In genomic region chr16:69474447-69474846, GRCh38 we compare ENCODE assay signal across 20 cellular contexts. TPM values are rescaled to one million over a fixed set of nuclear protein-coding genes. Genes with fewer than 3 reads are reported as not detected.
A peak's percentile ranks its signal among the peaks of the same experiment; 100 is the strongest.
DNase-seq lines count a peak whose midpoint lies in the region; ATAC-seq, FAIRE-seq and TF ChIP-seq lines count a peak whose summit lies in the region.
"Had no signal": no experiment of that assay in that cellular context is flagged by ENCODE, and none has a peak within 500 bp of the region (broad histone marks: within the 10 kb centered on the region; RNA-seq: fewer than 3 reads in every experiment).

No MANE protein-coding gene starts in this region.

- no peak overlapping the region for H2AK9ac ChIP-seq in IMR-90 (replicated peaks; ENCODE audit: low read depth, low read length, poor library complexity)

- H3K4me2 ChIP-seq in A549 = no peak overlapping the region
- peak overlapping the region; percentile 52; the same call in 1 of the 2 replicates for H3K4me2 ChIP-seq in IMR-90 (ENCODE audit: low read depth, low read length)
- no peak overlapping the region for H3K4me2 ChIP-seq in K562 (ENCODE audit: insufficient read depth, low read length)
- no peak overlapping the region for H3K4me2 ChIP-seq in Karpas-422 (ENCODE audit: low read depth, low read length, poor library complexity, severe bottlenecking)

- H3K14ac ChIP-seq in IMR-90 (replicated peaks; ENCODE audit: low read depth, low read length) = peak overlapping the region; percentile 61

- dilution Hi-C loops in IMR-90 (cut with HindIII; ENCODE audit: low sequenced_read_pairs, unreplicated experiment) = no loop called here

- H3K4me1 ChIP-seq in A549 (peaks cover 31% of the 10 kb centered on the region), IMR-90 (ENCODE audit: control insufficient read depth, insufficient read depth, low read length) (peaks cover 22% of the 10 kb centered on the region), K562 (replicated peaks in 1 of 2; ENCODE audit: control insufficient read depth in 2 of 2, insufficient read depth in 2 of 2, low read length in 2 of 2) (peaks cover 7 to 11% of the 10 kb centered on the region in 2 experiments; a peak in 4 of 5 replicates), Karpas-422 (ENCODE audit: low read length) (peaks cover 6% of the 10 kb centered on the region; the same call in 1 of the 2 replicates)
- H3K4me1 ChIP-seq in CD8-positive, alpha-beta T cell (ENCODE audit: insufficient read depth, low read length) = no peaks in the 10 kb centered on the region

- peak overlapping the region; percentile 66; the same call in 1 of the 2 replicates for H3K4ac ChIP-seq in IMR-90 (ENCODE audit: low read depth, low read length)

- no peak overlapping the region for H3K56ac ChIP-seq in IMR-90 (ENCODE audit: extremely low read depth, insufficient read depth, low read length)

- peaks cover 8% of the 10 kb centered on the region for H3K9me1 ChIP-seq in IMR-90 (ENCODE audit: insufficient read depth, low read length)
- no peaks in the 10 kb centered on the region for H3K9me1 ChIP-seq in K562 (ENCODE audit: control insufficient read depth, insufficient read depth, low read length)

- H4K20me1 ChIP-seq in IMR-90 (ENCODE audit: insufficient read depth, low read length) (0 out of 2 replicates have a peak, but pooled peaks cover 3% of the 10 kb centered on the region), K562 (replicated peaks; ENCODE audit: control insufficient read depth, insufficient read depth, low read length) (0 out of 2 replicates have a peak, but pooled peaks cover 3% of the 10 kb centered on the region), Karpas-422 (ENCODE audit: insufficient read depth, low read depth, low read length) (no peaks in the 10 kb centered on the region)

- no peaks in the 10 kb centered on the region for H3K36me3 Mint-ChIP-seq in WTC11
- no peaks in the 10 kb centered on the region for H3K36me3 Mint-ChIP-seq in CD8-positive, alpha-beta T cell

- TF ChIP-seq EP300 in A549 (IDR thresholded peaks at IDR 0.05) (no peak), K562 (IDR thresholded peaks at IDR 0.05; ENCODE audit: low read length) (no peak)

- peaks cover 4% of the 10 kb centered on the region for H3K4me1 Mint-ChIP-seq in WTC11
- H3K4me1 Mint-ChIP-seq in CD8-positive, alpha-beta T cell (ENCODE audit: low read depth) = peaks cover 12% of the 10 kb centered on the region

- H3K36me3 ChIP-seq in IMR-90 (ENCODE audit: control insufficient read depth, insufficient read depth, low read length) = 0 out of 2 replicates have a peak, but pooled peaks cover 2% of the 10 kb centered on the region
- no peaks in the 10 kb centered on the region for H3K36me3 ChIP-seq in K562 (ENCODE audit: control insufficient read depth, insufficient read depth, low read length)
- H3K36me3 ChIP-seq in Karpas-422 (ENCODE audit: insufficient read depth, low read length) = no peaks in the 10 kb centered on the region
- H3K36me3 ChIP-seq in CD8-positive, alpha-beta T cell (ENCODE audit: insufficient read depth, low read length) = no peaks in the 10 kb centered on the region

- no peaks in the 10 kb centered on the region for H3K9me2 ChIP-seq in Karpas-422 (replicated peaks; ENCODE audit: insufficient read depth, low read length)

- TF ChIP-seq RAD21 in A549 (conservative IDR thresholded peaks at IDR 0.05 in 1 of 2, IDR thresholded peaks at IDR 0.05 in 1 of 2) = no peak
- no peak for TF ChIP-seq RAD21 in IMR-90 (IDR thresholded peaks at IDR 0.05; ENCODE audit: low read length)
- no peak for TF ChIP-seq RAD21 in K562 (CRISPR knock-in tag; conservative IDR thresholded peaks at IDR 0.05 in 1 of 2, IDR thresholded peaks at IDR 0.05 in 1 of 2)

- H2BK5ac ChIP-seq in IMR-90 (ENCODE audit: low read depth, low read length, poor library complexity, severe bottlenecking) = peak overlapping the region; percentile 94

- H2BK15ac ChIP-seq in IMR-90 (ENCODE audit: low read depth, low read length) = peak overlapping the region; percentile 12; the same call in 1 of the 3 replicates

- H3K9me3 ChIP-seq in A549 (no peaks in the 10 kb centered on the region), IMR-90 (ENCODE audit: control insufficient read depth, insufficient read depth, low read length) (no peaks in the 10 kb centered on the region), K562 (replicated peaks; ENCODE audit: control insufficient read depth, insufficient read depth, low read depth, low read length) (no peaks in the 10 kb centered on the region), Karpas-422 (ENCODE audit: low read length) (no peaks in the 10 kb centered on the region)
- H3K9me3 ChIP-seq in CD8-positive, alpha-beta T cell (ENCODE audit: low read length) = no peaks in the 10 kb centered on the region

- H2AFZ ChIP-seq in IMR-90 (replicated peaks; ENCODE audit: low read length, poor library complexity) = no peak overlapping the region
- H2AFZ ChIP-seq in K562 (ENCODE audit: low read depth, low read length) = no peak overlapping the region
- H2AFZ ChIP-seq in Karpas-422 (ENCODE audit: low read length) = no peak overlapping the region
- H2AFZ ChIP-seq: GM23248 had no signal

- no peak for TF ChIP-seq POLR2A in A549 (IDR thresholded peaks at IDR 0.05; ENCODE audit: low read length)
- no peak for TF ChIP-seq POLR2A in IMR-90 (IDR thresholded peaks at IDR 0.05; ENCODE audit: low read depth, low read length)
- TF ChIP-seq POLR2A in K562 (conservative IDR thresholded peaks at IDR 0.05) = no peak

- 0 out of 2 replicates have a peak overlapping the region, but pooled peaks have one; percentile 11 for H2BK20ac ChIP-seq in IMR-90 (ENCODE audit: low read depth, low read length)

- H3K18ac ChIP-seq in IMR-90 (ENCODE audit: low read depth, low read length) = peak overlapping the region; percentile 98; the same call in 1 of the 2 replicates

- H3K9ac ChIP-seq in IMR-90 (ENCODE audit: low read depth, low read length) (no peak overlapping the region), K562 (ENCODE audit: insufficient read depth in 1 of 2, low read depth in 2 of 2, low read length in 2 of 2) (no peak overlapping the region), Karpas-422 (ENCODE audit: low read length) (no peak overlapping the region)
- H3K9ac ChIP-seq: GM23248 had no signal

- H3K27me3 ChIP-seq in IMR-90 (ENCODE audit: control insufficient read depth, insufficient read depth, low read length) = no peaks in the 10 kb centered on the region
- no peaks in the 10 kb centered on the region for H3K27me3 ChIP-seq in K562 (ENCODE audit: control insufficient read depth in 2 of 2, insufficient read depth in 2 of 2, low read length in 2 of 2)
- no peaks in the 10 kb centered on the region for H3K27me3 ChIP-seq in Karpas-422 (ENCODE audit: low read length)
- no peaks in the 10 kb centered on the region for H3K27me3 ChIP-seq in CD8-positive, alpha-beta T cell (ENCODE audit: insufficient read depth, low read length)

- no peak for DNase-seq in A549 (ENCODE audit: low read depth in 1 of 2, low spot score in 1 of 2)
- DNase-seq in EH (ENCODE audit: low read depth) = peak; percentile 31
- no peak for DNase-seq in IMR-90
- DNase-seq in K562 (ENCODE audit: extremely low read depth in 1 of 4, low spot score in 3 of 4) = no peak
- no peak for DNase-seq in inferior parietal cortex (ENCODE audit: extremely low spot score)
- no peak for DNase-seq in Karpas-422
- DNase-seq in WTC11 (ENCODE audit: low spot score) = no peak
- DNase-seq in CD8-positive, alpha-beta T cell = no peak
- DNase-seq: 8988T; C1 segment of cervical spinal cord; CD4-positive, alpha-beta memory T cell; DMS53; DMS79 treated with DMSO at 0.1 percent for 48 hours; GM23248; H7; HCEC 1CT had no signal

- H4K8ac ChIP-seq in IMR-90 (ENCODE audit: low read depth in 2 of 2, low read length in 2 of 2) = peak overlapping the region in 1 of 2 experiments; percentile 41; a peak in 2 of 4 replicates

- peak overlapping the region; percentile 16; the same call in 1 of the 2 replicates for H3K23ac ChIP-seq in IMR-90 (ENCODE audit: low read depth, low read length)

- peak overlapping the region; percentile 76; the same call in 1 of the 2 replicates for H2BK120ac ChIP-seq in IMR-90 (ENCODE audit: low read depth, low read length)

- no peak overlapping the region for H3K27ac Mint-ChIP-seq in WTC11
- no peak overlapping the region for H3K27ac Mint-ChIP-seq in CD8-positive, alpha-beta T cell

- H4K91ac ChIP-seq in IMR-90 (ENCODE audit: insufficient read depth, low read depth, low read length) = no peak overlapping the region

- TF ChIP-seq CTCF in A549 (IDR thresholded peaks at IDR 0.05) (no peak), IMR-90 (conservative IDR thresholded peaks at IDR 0.05; ENCODE audit: low read depth, low read length) (no peak), K562 (IDR thresholded peaks at IDR 0.05 in 2 of 3, conservative IDR thresholded peaks at IDR 0.05 in 1 of 3; ENCODE audit: insufficient read depth in 2 of 3, low read depth in 1 of 3, low read length in 3 of 3) (no peak), WTC11 (IDR thresholded peaks at IDR 0.05) (no peak)
- TF ChIP-seq CTCF in CD8-positive, alpha-beta T cell (IDR thresholded peaks at IDR 0.05) = no peak

- CTCF ChIA-PET in A549 (lab: Yijun Ruan, JAX) (no interaction called here), IMR-90 (lab: Yijun Ruan, JAX) (no interaction called here), K562 (lab: Yijun Ruan, JAX; ENCODE audit: low intra/inter-chr PET ratio) (no interaction called here), WTC11 (lab: Charles Lee) (no interaction called here)
- CTCF ChIA-PET in CD8-positive, alpha-beta T cell (lab: Charles Lee) = interaction anchor here (0.6 kb wide), 1 partner anchor 745 kb away, joined by 3 read pairs; no protein-coding TSS in a partner anchor

- no peak overlapping the region for H3K4me3 Mint-ChIP-seq in WTC11
- no peak overlapping the region for H3K4me3 Mint-ChIP-seq in CD8-positive, alpha-beta T cell
- H3K4me3 Mint-ChIP-seq: CD4-positive, alpha-beta memory T cell had no signal

- no peaks in the 10 kb centered on the region for H3K9me3 Mint-ChIP-seq in WTC11
- H3K9me3 Mint-ChIP-seq in CD8-positive, alpha-beta T cell = no peaks in the 10 kb centered on the region
- H3K9me3 Mint-ChIP-seq: CD4-positive, alpha-beta memory T cell had no signal

- ATAC-seq in A549 = no peak
- ATAC-seq in IMR-90 (ENCODE audit: low read depth) = peak; percentile 10
- ATAC-seq in K562 = no peak
- ATAC-seq in WTC11 = no peak
- ATAC-seq in CD8-positive, alpha-beta T cell = no peak
- ATAC-seq: GM12878 had no signal

- no peak overlapping the region; the same call in 1 of the 2 replicates for H4K5ac ChIP-seq in IMR-90 (ENCODE audit: low read depth, low read length)

- POLR2A ChIA-PET in A549 (lab: Yijun Ruan, JAX) = no interaction called here
- POLR2A ChIA-PET in IMR-90 (lab: Charles Lee; ENCODE audit: unreplicated experiment) = no interaction called here
- POLR2A ChIA-PET in K562 (lab: Yijun Ruan, JAX) = no interaction called here
- POLR2A ChIA-PET in WTC11 (lab: Charles Lee) = no interaction called here
- POLR2A ChIA-PET in CD8-positive, alpha-beta T cell (lab: Charles Lee) = no interaction called here

- BruUV-seq in IMR-90 (replicated peaks; lab: Mats Ljungman, UMichigan) = no TSS peak
- BruUV-seq in K562 (replicated peaks; lab: Mats Ljungman, UMichigan) = no TSS peak

- no peaks in the 10 kb centered on the region for H3K27me3 Mint-ChIP-seq in WTC11 (ENCODE audit: low read depth)
- no peaks in the 10 kb centered on the region for H3K27me3 Mint-ChIP-seq in CD8-positive, alpha-beta T cell (ENCODE audit: low read depth)
- H3K27me3 Mint-ChIP-seq: CD4-positive, alpha-beta memory T cell had no signal

- peaks cover 0 to 12% of the 10 kb centered on the region in 2 experiments; a peak in 1 of 4 replicates for H3K79me1 ChIP-seq in IMR-90 (ENCODE audit: low read depth in 1 of 2, low read length in 2 of 2)

- no peak overlapping the region for H3K27ac ChIP-seq in A549
- H3K27ac ChIP-seq in IMR-90 (ENCODE audit: insufficient read depth, low read length) = peak overlapping the region; percentile 99; the same call in 1 of the 2 replicates
- H3K27ac ChIP-seq in K562 (ENCODE audit: extremely low read depth, low read depth, low read length) = no peak overlapping the region
- H3K27ac ChIP-seq in Karpas-422 (ENCODE audit: low read length) = no peak overlapping the region
- H3K27ac ChIP-seq in CD8-positive, alpha-beta T cell (ENCODE audit: low read depth, low read length) = no peak overlapping the region
- H3K27ac ChIP-seq: GM23248 had no signal

- no peak overlapping the region for H3K4me3 ChIP-seq in A549
- no peak overlapping the region for H3K4me3 ChIP-seq in IMR-90 (ENCODE audit: insufficient read depth, low read depth, low read length)
- no peak overlapping the region for H3K4me3 ChIP-seq in K562
- H3K4me3 ChIP-seq in Karpas-422 (ENCODE audit: low read length) = no peak overlapping the region
- H3K4me3 ChIP-seq in CD8-positive, alpha-beta T cell (ENCODE audit: low read depth, low read length) = no peak overlapping the region
- H3K4me3 ChIP-seq: GM12878, GM23248 had no signal

- H3K79me2 ChIP-seq in K562 (ENCODE audit: control insufficient read depth, insufficient read depth, low read length) (no peaks in the 10 kb centered on the region), Karpas-422 (ENCODE audit: low read length) (no peaks in the 10 kb centered on the region)

- in situ Hi-C loops in IMR-90 (cut with MboI; ENCODE audit: low sequenced_read_pairs) (no loop called here), K562 (cut with MboI) (no loop called here)

- FAIRE-seq in A549 (lab: Jason Lieb, UNC) = no peak
- FAIRE-seq in K562 (lab: Jason Lieb, UNC) = no peak
- FAIRE-seq: G401.6, GM12878, GM19239, H1 had no signal

- intact Hi-C loops in IMR-90 (cut with micrococcal nuclease) = no loop called here
- intact Hi-C loops in K562 (cut with micrococcal nuclease) = no loop called here
- intact Hi-C loops in CD8-positive, alpha-beta T cell (cut with DNase I, micrococcal nuclease) = no loop called here

- H2AK5ac ChIP-seq in IMR-90 (ENCODE audit: low read depth, low read length) = no peak overlapping the region

RNA-seq across cellular contexts. Expression of gene CYB5B, which starts 50.0 kb away (rescaled TPM):
- polyA plus RNA-seq in A549 (2011; rRNA removed) = 477 and 583 TPM in 2 replicates
- polyA plus RNA-seq in A549 (2012; cell fraction: cytosol; rRNA removed) = 117 and 201 TPM in 2 replicates
- polyA plus RNA-seq in A549 (2012; cell fraction: nucleus; rRNA removed) = 48.0 and 91.3 TPM in 2 replicates
- polyA plus RNA-seq in A549 (2017; fragmentation: RNase III; extraction: RNeasy Plus Mini Kit Qiagen cat#74134 plus additional on column Dnase treatment) = 159 to 248 TPM (median 217 TPM) in 3 replicates
- polyA minus RNA-seq in A549 (2011; rRNA and poly(A)+ RNA removed) = 258 and 323 TPM in 2 replicates
- 102 and 106 TPM in 2 replicates for total RNA-seq in IMR-90 (2012; rRNA removed)
- 76.1 and 100 TPM in 2 replicates for polyA plus RNA-seq in IMR-90 (2012; rRNA removed)
- 10.7 and 23.7 TPM in 2 replicates for polyA plus RNA-seq in IMR-90 (2012; cell fraction: cytosol; rRNA removed)
- polyA plus RNA-seq in IMR-90 (2012; cell fraction: nucleus; rRNA removed; ENCODE audit: low replicate concordance) = 7.0 and 46.0 TPM in 2 replicates
- 46.6 and 100 TPM in 2 replicates for total RNA-seq in K562 (2011; cell fraction: chromatin; rRNA removed; ENCODE audit: low replicate concordance)
- 19.2 and 28.7 TPM in 2 replicates for total RNA-seq in K562 (2011; cell fraction: nucleolus; rRNA removed)
- 61.2 and 107 TPM in 2 replicates for total RNA-seq in K562 (2011; cell fraction: nucleoplasm; rRNA removed)
- 29.9 and 69.7 TPM in 2 replicates for total RNA-seq in K562 (2014; rRNA removed)
- 133 and 137 TPM in 2 replicates for total RNA-seq in K562 (2014; rRNA removed; fragmentation: Illumina TruSeq; extraction: Trizol)
- total RNA-seq in K562 (2015; rRNA removed; fragmentation: Illumina TruSeq; extraction: Trizol) = 98.0 and 101 TPM in 2 replicates
- 103 and 107 TPM in 2 replicates for total RNA-seq in K562 (2021)
- polyA plus RNA-seq in K562 (2011; rRNA removed) = 196 and 274 TPM in 2 replicates
- 134 and 189 TPM in 2 replicates for polyA plus RNA-seq in K562 (2011; cell fraction: cytosol; rRNA removed)
- 41.9 and 62.4 TPM in 2 replicates for polyA plus RNA-seq in K562 (2011; cell fraction: nucleus; rRNA removed)
- 83.3 and 92.2 TPM in 2 replicates for polyA plus RNA-seq in K562 (2012)
- polyA plus RNA-seq in K562 (2014; fragmentation: Illumina TruSeq; extraction: Trizol) = 167 and 198 TPM in 2 replicates
- polyA plus RNA-seq in K562 (2014; fragmentation: Nextera tagmentation; extraction: Ambion mirVana) = 100 to 1,000 TPM; 136 to 198 TPM
- 75.6 and 98.3 TPM in 2 replicates for polyA plus RNA-seq in K562 (2014; rRNA removed)
- polyA minus RNA-seq in K562 (2011; rRNA and poly(A)+ RNA removed) = 158 and 175 TPM in 2 replicates
- 36.2 and 49.2 TPM in 2 replicates for polyA minus RNA-seq in K562 (2011; cell fraction: cytosol; rRNA and poly(A)+ RNA removed)
- polyA minus RNA-seq in K562 (2011; cell fraction: nucleus; rRNA and poly(A)+ RNA removed) = 18.0 and 42.0 TPM in 2 replicates
- total RNA-seq in Karpas-422 (2014; rRNA removed; shearing (Covaris generic); ENCODE audit: low replicate concordance) = 33.9 and 194 TPM in 2 replicates
- total RNA-seq in WTC11 (2021) = 95.3 to 109 TPM (median 99.7 TPM) in 3 replicates
- 10 to 100 TPM; 16.2 to 18.6 TPM for total RNA-seq in CD8-positive, alpha-beta T cell
